Comparison of ENCODE assay signal across 8 cellular contexts in the genomic region with DNA sequence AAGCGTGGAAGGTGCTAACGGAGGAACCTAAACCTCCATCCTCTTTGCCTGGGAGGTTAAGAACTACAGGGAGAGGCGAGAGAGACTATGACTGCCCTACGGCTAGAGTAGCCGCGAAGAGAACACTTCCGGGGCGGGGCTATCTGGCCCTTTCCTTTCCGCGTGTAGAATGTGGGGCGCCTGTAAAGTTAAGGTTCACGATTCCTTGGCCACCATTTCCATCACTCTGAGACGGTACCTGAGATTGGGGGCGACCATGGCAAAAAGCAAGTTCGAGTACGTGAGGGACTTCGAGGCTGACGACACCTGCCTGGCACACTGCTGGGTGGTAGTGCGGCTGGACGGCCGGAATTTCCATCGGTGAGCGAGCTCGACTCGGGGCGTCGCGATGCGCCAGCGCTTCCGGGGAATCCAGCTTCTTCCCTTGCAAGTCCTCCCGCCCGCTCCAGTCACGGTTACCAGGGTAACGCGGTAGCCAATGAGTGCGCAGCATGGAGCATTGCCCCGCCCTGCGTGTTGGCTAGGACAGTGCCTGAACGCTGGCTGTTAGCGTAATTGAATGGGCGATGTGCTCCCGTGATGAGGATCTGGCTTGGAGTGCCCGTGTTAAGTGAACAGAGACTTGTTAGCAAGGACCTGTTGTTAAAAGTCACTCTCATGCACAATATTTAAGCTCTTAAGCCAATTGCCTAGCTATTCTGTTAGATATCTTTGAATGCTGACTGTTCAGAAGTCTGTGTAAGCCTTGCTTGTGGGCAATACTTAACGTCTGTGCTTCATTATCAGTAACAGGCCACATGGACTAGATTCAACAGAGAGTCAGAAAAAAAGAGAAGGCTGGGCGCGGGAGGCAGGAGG. TPM values are rescaled to one million over a fixed set of nuclear protein-coding genes. Genes with fewer than 3 reads are reported as not detected.
DNase-seq lines count a peak whose midpoint lies in the region; ATAC-seq and TF ChIP-seq lines count a peak whose summit lies in the region.

THG1L (plus strand) TSS at position 149 of the 858 bp plus-strand sequence; CDS start at position 170, 21 bp downstream.

- DNase-seq in DMS53 (lab: John Stamatoyannopoulos, UW) = peak; percentile 100
- DNase-seq in KG1 (lab: John Stamatoyannopoulos, UW) = peak; percentile 64
- DNase-seq in Panc1 (ENCODE audit: low read depth, low spot score) = peak; percentile 94
- DNase-seq in activated T-cell treated with anti-CD3 and anti-CD28 coated beads, Interleukin-2, amount 50 U/mL, for 4 hours = peak; percentile 98
- peak; percentile 98 for DNase-seq in stimulated activated CD8-positive, alpha-beta memory T cell treated with anti-CD3 and anti-CD28 coated beads, Interleukin-7, amount 100 ng/mL, for 24 hours (ENCODE audit: low read depth)

- CTCF ChIA-PET in Panc1 (lab: Charles Lee) = interaction anchor here (0.7 to 1.3 kb wide), 2 partner anchors 217 to 403 kb away, joined by 3 read pairs; no protein-coding TSS in a partner anchor

- peak within 1 kb of the TSS; percentile 22 for H3K9ac ChIP-seq in muscle layer of colon (ENCODE audit: low read length)

- peaks cover 14% of the 10 kb centered on the region for H3K36me3 Mint-ChIP-seq in activated T-cell treated with anti-CD3 and anti-CD28 coated beads, Interleukin-2, amount 50 U/mL, for 4 hours (ENCODE audit: insufficient read depth)

- H3K27me3 ChIP-seq in Panc1 (ENCODE audit: control insufficient read depth, insufficient read depth, low read length) = no peaks in the 10 kb centered on the region
- H3K27me3 ChIP-seq in esophagus (ENCODE audit: control insufficient read depth in 1 of 2, insufficient read depth in 2 of 2, low read length in 2 of 2) = no peaks in the 10 kb centered on the region
- no peaks in the 10 kb centered on the region for H3K27me3 ChIP-seq in muscle layer of colon (ENCODE audit: control insufficient read depth in 1 of 2, insufficient read depth in 2 of 2, low read length in 2 of 2)

- H3K27ac ChIP-seq in Panc1 (ENCODE audit: low read length) = peak within 1 kb of the TSS; percentile 94
- H3K27ac ChIP-seq in esophagus (ENCODE audit: low read depth in 2 of 2, low read length in 1 of 2) = peak within 1 kb of the TSS; percentile 97 to 99
- peak within 1 kb of the TSS; percentile 88 for H3K27ac ChIP-seq in muscle layer of colon (ENCODE audit: low read depth, low read length)

- H3K4me3 ChIP-seq in Panc1 (ENCODE audit: low read depth in 2 of 2, low read length in 2 of 2) = peak within 1 kb of the TSS; percentile 76 to 92
- H3K4me3 ChIP-seq in esophagus (ENCODE audit: low read depth in 1 of 2, low read length in 2 of 2) = peak within 1 kb of the TSS; percentile 79 to 87
- peak within 1 kb of the TSS; percentile 64 to 70 for H3K4me3 ChIP-seq in muscle layer of colon (ENCODE audit: low read depth in 1 of 2, low read length in 2 of 2)

- POLR2A ChIA-PET in Panc1 (lab: Charles Lee) = no interaction called here

- peak within 1 kb of the TSS; percentile 95 for H3K4me3 Mint-ChIP-seq in activated T-cell treated with anti-CD3 and anti-CD28 coated beads, Interleukin-2, amount 50 U/mL, for 4 hours

- H3K9me3 ChIP-seq in Panc1 (ENCODE audit: control insufficient read depth, insufficient read depth, low read depth, low read length) (no peaks in the 10 kb centered on the region), esophagus (ENCODE audit: control insufficient read depth in 2 of 2, insufficient read depth in 1 of 2, low read depth in 1 of 2, low read length in 1 of 2) (no peaks in the 10 kb centered on the region), muscle layer of colon (ENCODE audit: low read length) (no peaks in the 10 kb centered on the region)

- no peaks in the 10 kb centered on the region for H3K27me3 Mint-ChIP-seq in activated T-cell treated with anti-CD3 and anti-CD28 coated beads, Interleukin-2, amount 50 U/mL, for 4 hours (ENCODE audit: low read depth)

- peaks cover 6% of the 10 kb centered on the region; the same call in 1 of the 2 replicates for H3K4me1 ChIP-seq in Panc1 (ENCODE audit: control insufficient read depth, insufficient read depth, low read length)
- no peaks in the 10 kb centered on the region for H3K4me1 ChIP-seq in esophagus (ENCODE audit: control insufficient read depth in 2 of 2, insufficient read depth in 2 of 2, low read length in 1 of 2)
- peaks cover 3% of the 10 kb centered on the region for H3K4me1 ChIP-seq in muscle layer of colon (ENCODE audit: insufficient read depth, low read length)

- peaks cover 35% of the 10 kb centered on the region for H3K4me1 Mint-ChIP-seq in activated T-cell treated with anti-CD3 and anti-CD28 coated beads, Interleukin-2, amount 50 U/mL, for 4 hours (ENCODE audit: low read depth)

- TSS peak; percentile 84 for BruUV-seq in Panc1 (replicated peaks; lab: Mats Ljungman, UMichigan)

- H3K9me3 Mint-ChIP-seq in activated T-cell treated with anti-CD3 and anti-CD28 coated beads, Interleukin-2, amount 50 U/mL, for 4 hours = no peaks in the 10 kb centered on the region

- intact Hi-C loops in Panc1 (cut with micrococcal nuclease; ENCODE audit: unreplicated experiment) = no loop called here

- H3K36me3 ChIP-seq in Panc1 (ENCODE audit: control insufficient read depth, insufficient read depth, low read length) = peaks cover 2% of the 10 kb centered on the region; the same call in 1 of the 2 replicates
- peaks cover 0 to 5% of the 10 kb centered on the region in 2 donors for H3K36me3 ChIP-seq in esophagus (ENCODE audit: control insufficient read depth in 2 of 2, insufficient read depth in 2 of 2, low read length in 1 of 2)
- peaks cover 11% of the 10 kb centered on the region for H3K36me3 ChIP-seq in muscle layer of colon (ENCODE audit: insufficient read depth, low read length)

- in situ Hi-C loops in Panc1 (cut with HindIII; ENCODE audit: low pct_unique_long_range_greater_than_20kb, low sequenced_read_pairs) = no loop called here

- TF ChIP-seq CTCF in Panc1 (IDR thresholded peaks at IDR 0.05) = no peak

- ATAC-seq in GM21723 (IDR thresholded peaks at IDR 0.05; ENCODE audit: unreplicated experiment) (peak; percentile 93), Panc1 (peak; percentile 100)
- ATAC-seq in activated T-cell treated with anti-CD3 and anti-CD28 coated beads, Interleukin-2, amount 50 U/mL, for 4 hours = peak; percentile 96 to 98

- WGBS in esophagus, 2 donors = 2% methylated on average over 47 of the region's 47 CpGs

RNA-seq across cellular contexts. Expression of gene THG1L, which starts in this region (rescaled TPM):
- total RNA-seq in Panc1 (2021; ENCODE audit: unreplicated experiment) = 15.4 TPM
- polyA plus RNA-seq in Panc1 (2012; ENCODE audit: insufficient read length) = 21.5 TPM
- total RNA-seq in activated T-cell treated with anti-CD3 and anti-CD28 coated beads, Interleukin-2, amount 50 U/mL, for 4 hours = 10 to 100 TPM; 28.3 to 34.3 (median 31.5) TPM
- polyA plus RNA-seq in esophagus = 10 to 100 TPM in 1 of 2 donors, 1 to 10 TPM in 1; 7.9 to 13.0 TPM

Comparison
In these comparisons a context has a peak if more than half of its experiments do, and no peak if none do; other contexts are left out.
1. Peak in every context shown above with its lines: DNase-seq, ATAC-seq, H3K4me3 ChIP-seq and H3K27ac ChIP-seq.